In the genomic region with DNA sequence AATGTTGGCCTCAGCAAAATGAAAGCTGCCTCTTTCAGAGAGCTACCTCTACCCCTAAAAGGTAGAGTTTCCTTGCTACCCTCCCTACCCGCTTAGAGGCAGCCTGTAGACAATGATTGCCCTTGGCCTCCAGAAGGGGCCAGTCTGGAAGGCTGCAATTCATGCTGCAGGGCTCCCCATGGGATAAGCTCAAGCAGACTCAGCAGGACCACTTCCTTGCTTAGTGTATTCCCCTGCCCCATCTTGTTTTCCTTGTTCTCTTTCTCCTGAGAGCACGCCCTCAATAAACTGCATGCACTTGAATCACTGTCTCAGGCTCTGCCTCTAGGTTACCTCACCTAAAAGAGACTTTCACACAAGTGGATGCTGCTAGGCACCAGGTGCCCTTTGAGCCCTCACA, we compare ENCODE assay signal across 11 cellular contexts.
"Had no signal": no experiment of that assay in that cellular context is flagged by ENCODE, and none has a peak within 500 bp of the region (broad histone marks: within the 10 kb centered on the region; RNA-seq: fewer than 3 reads in every experiment).

No MANE protein-coding gene starts in this region.

- H3K4me3 ChIP-seq: GM23338, HAP-1, K562 had no signal

- H3K4me1 ChIP-seq: HAP-1 had no signal

- H3K9me3 ChIP-seq: HAP-1 had no signal

- ATAC-seq: GM23338, HCT116, HepG2, K562 had no signal

- H3K27ac Mint-ChIP-seq: GM23338, HFFc6 had no signal

- H3K4me3 Mint-ChIP-seq: GM23338, HFFc6 had no signal

- H3K27ac ChIP-seq: HL-60 had no signal

- DNase-seq: HFFc6, IMR-90, KG1 had no signal

- H3K36me3 ChIP-seq: HAP-1 had no signal

- FAIRE-seq: H1, H54, HepG2, K562 had no signal

- H3K9me3 Mint-ChIP-seq: GM23338 had no signal
